ENCODE assay signal across 9 cellular contexts in genomic region chr12:67710582-67710981, GRCh38.
A peak's percentile ranks its signal among the peaks of the same experiment; 100 is the strongest.
DNase-seq lines count a peak whose midpoint lies in the region; ATAC-seq lines count a peak whose summit lies in the region.
"Had no signal": no experiment of that assay in that cellular context is flagged by ENCODE, and none has a peak within 500 bp of the region (broad histone marks: within the 10 kb centered on the region; RNA-seq: fewer than 3 reads in every experiment).

No MANE protein-coding gene starts in this region.

- H3K4me1 ChIP-seq in HAP-1: no peaks in the 10 kb centered on the region

- H3K36me3 ChIP-seq in HAP-1 (replicated peaks): no peaks in the 10 kb centered on the region

- H3K27me3 ChIP-seq in HAP-1 (ENCODE audit: low read depth): no peaks in the 10 kb centered on the region

- no peaks in the 10 kb centered on the region for H3K9me3 ChIP-seq in HAP-1

- H3K4me3 ChIP-seq in HAP-1: no peak overlapping the region

- DNase-seq in NCI-H146 (lab: John Stamatoyannopoulos, UW): peak; percentile 16
- DNase-seq in NCI-H146 treated with DMSO at 0.1 percent for 48 hours (lab: John Stamatoyannopoulos, UW; ENCODE audit: unreplicated experiment): no peak
- peak; percentile 49 for DNase-seq in RKO (ENCODE audit: low spot score)
- peak; percentile 84 for DNase-seq in mucosa of gallbladder (ENCODE audit: low spot score)
- no peak for DNase-seq in NCI-H345 treated with DMSO at 0.1 percent for 48 hours (lab: John Stamatoyannopoulos, UW; ENCODE audit: unreplicated experiment)
- DNase-seq in HAP-1 (ENCODE audit: low spot score in 2 of 2): no peak
- DNase-seq in stimulated activated CD4-positive, alpha-beta T cell treated with anti-CD3 and anti-CD28 coated beads, Interleukin-2, amount 100 ng/mL, for 48 hours: no peak

- in situ Hi-C loops in HAP-1 (cut with MboI; ENCODE audit: low sequenced_read_pairs): no loop called here

- ATAC-seq in HG02970 (IDR thresholded peaks at IDR 0.05; ENCODE audit: low FRiP score, unreplicated experiment): peak; percentile 90
- ATAC-seq: Panc1 had no signal

Comparison
In these comparisons a context has a peak if more than half of its experiments do, and no peak if none do; other contexts are left out.
1. DNase-seq: peak in NCI-H146 (single experiment), RKO (single experiment) and mucosa of gallbladder (single experiment); none in NCI-H146 treated with DMSO at 0.1 percent for 48 hours (single experiment), NCI-H345 treated with DMSO at 0.1 percent for 48 hours (single experiment), HAP-1 (0 of 2) and stimulated activated CD4-positive, alpha-beta T cell treated with anti-CD3 and anti-CD28 coated beads, Interleukin-2, amount 100 ng/mL, for 48 hours (0 of 2).